In genomic region chr3:87495946-87496345, GRCh38 we compare ENCODE assay signal across 28 cellular contexts.
"Had no signal": no experiment of that assay in that cellular context is flagged by ENCODE, and none has a peak within 500 bp of the region (broad histone marks: within the 10 kb centered on the region; RNA-seq: fewer than 3 reads in every experiment).

No MANE protein-coding gene starts in this region.

- H3K27ac ChIP-seq: neutrophil, pancreas, psoas muscle, skin epidermis, spleen, stomach, thoracic aorta, thyroid gland, tibial nerve, upper lobe of left lung, vagina had no signal

- H3K9me3 ChIP-seq: neutrophil, pancreas, psoas muscle, spleen, stomach, thoracic aorta, thyroid gland, tibial nerve, upper lobe of left lung, vagina had no signal

- ATAC-seq: naive thymus-derived CD8-positive, alpha-beta T cell; natural killer cell treated with Interleukin-12 subunit alpha and Interleukin-12 subunit beta and Interleukin-15 and Interleukin-18, amount 100 ng/mL, for 72 hours; pancreas; psoas muscle; right cardiac atrium; sciatic nerve; stimulated activated memory B cell treated with anti-CD40 and anti-IgM and Interleukin-4, amounts not matched to agents 10 μg/mL and 1 μg/mL and 100 μg/mL, for 72 hours had no signal

- H3K4me3 ChIP-seq: pancreas, psoas muscle, skin epidermis, smooth muscle cell, spleen, stomach, thoracic aorta, thyroid gland, tibial nerve, upper lobe of left lung, vagina had no signal

- DNase-seq: naive B cell; naive thymus-derived CD8-positive, alpha-beta T cell; nephron progenitor cell; nucleus accumbens; pancreas; psoas muscle; right cardiac atrium; spleen; stimulated activated CD4-positive, alpha-beta T cell treated with anti-CD3 and anti-CD28 coated beads, Interleukin-12 subunit alpha, Interleukin-12 subunit beta, amount 100 ng/mL, for 4 hours; stimulated activated CD4-positive, alpha-beta T cell treated with anti-CD3 and anti-CD28 coated beads, Interleukin-1b, Interleukin-23, amount 100 ng/mL, for 48 hours; stimulated activated CD4-positive, alpha-beta T cell treated with anti-CD3 and anti-CD28 coated beads, Interleukin-4, amount 100 ng/mL, for 1 hour; stimulated activated CD4-positive, alpha-beta T cell treated with anti-CD3 and anti-CD28 coated beads, Interleukin-4, amount 100 ng/mL, for 4 hours; stimulated activated CD8-positive, alpha-beta memory T cell treated with anti-CD3 and anti-CD28 coated beads, Interleukin-4, amount 100 ng/mL, for 48 hours; stimulated activated naive CD4-positive, alpha-beta T cell; stomach; thyroid gland; trophoblast cell; upper lobe of left lung had no signal

- H3K36me3 ChIP-seq: neutrophil, pancreas, spleen, stomach, thoracic aorta, thyroid gland, tibial nerve, upper lobe of left lung, vagina had no signal

- H3K4me2 ChIP-seq: smooth muscle cell had no signal

- H3K27me3 ChIP-seq: neutrophil, pancreas, spleen, stomach, thyroid gland, tibial nerve, upper lobe of left lung, vagina had no signal

- FAIRE-seq: pancreas, urothelium cell line had no signal

- H3K4me1 ChIP-seq: pancreas, psoas muscle, spleen, stomach, thyroid gland, tibial nerve, upper lobe of left lung, vagina had no signal
